15 cellular contexts compared by ENCODE assay signal in the genomic region with DNA sequence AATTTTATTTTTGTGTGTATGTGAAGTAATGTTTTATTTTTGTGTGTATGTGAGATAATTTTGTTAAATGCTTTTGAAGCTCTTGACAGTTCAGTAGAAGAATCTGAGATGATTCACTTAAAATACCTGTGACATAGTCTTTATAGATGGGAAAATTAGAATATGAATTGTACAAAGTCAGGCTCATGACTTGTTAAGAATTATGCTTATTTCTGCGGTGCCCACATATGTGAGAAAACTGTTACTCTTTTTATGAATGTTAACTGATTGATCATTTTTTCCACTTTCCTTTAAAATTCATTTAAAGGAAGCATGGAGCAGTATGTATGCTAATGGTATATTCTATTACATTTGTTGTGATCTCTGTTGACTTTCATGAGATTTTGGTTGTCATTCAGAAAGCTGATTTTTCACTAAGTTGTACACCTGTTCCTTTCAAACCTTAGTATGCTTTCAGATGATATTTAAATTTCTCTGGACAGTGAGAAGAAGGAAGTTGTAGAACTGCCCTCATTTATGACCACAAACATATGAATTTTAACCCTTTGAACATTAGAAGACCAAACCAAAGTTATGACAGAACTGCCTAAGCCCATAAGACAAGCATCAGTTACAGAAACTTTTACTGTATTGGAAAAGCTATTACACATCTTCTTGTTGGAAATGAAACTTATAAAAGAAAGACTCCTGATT.
A peak's percentile ranks its signal among the peaks of the same experiment; 100 is the strongest.
DNase-seq lines count a peak whose midpoint lies in the region; ATAC-seq, FAIRE-seq and TF ChIP-seq lines count a peak whose summit lies in the region.
"Had no signal": no experiment of that assay in that cellular context is flagged by ENCODE, and none has a peak within 500 bp of the region (broad histone marks: within the 10 kb centered on the region; RNA-seq: fewer than 3 reads in every experiment).

No MANE protein-coding gene starts in this region.

- DNase-seq in WERI-Rb-1 = no peak
- DNase-seq in HTR-8/SVneo (ENCODE audit: insufficient read length, low spot score) = no peak
- DNase-seq in RWPE1 (ENCODE audit: low spot score) = no peak
- no peak for DNase-seq in NCI-H2196 treated with DMSO at 0.1 percent for 48 hours (lab: John Stamatoyannopoulos, UW; ENCODE audit: unreplicated experiment)
- DNase-seq: esophagus squamous epithelium; IMR-90; NCI-H345; stimulated activated CD4-positive, alpha-beta T cell treated with anti-CD3 and anti-CD28 coated beads, Interleukin-1b, Interleukin-23, amount 100 ng/mL, for 48 hours; SW 1271 had no signal

- H3K4me3 ChIP-seq in DOHH2 (ENCODE audit: low read length) (peak overlapping the region; percentile 75), WERI-Rb-1 (ENCODE audit: low read depth, low read length) (no peak overlapping the region)
- H3K4me3 ChIP-seq: cardiac muscle cell, esophagus squamous epithelium had no signal

- peaks cover 53% of the 10 kb centered on the region for H3K4me1 ChIP-seq in DOHH2 (ENCODE audit: control insufficient read depth, low read length)

- POLR2A ChIA-PET in RWPE1 (lab: Yijun Ruan, JAX; ENCODE audit: low non-redundant PET) = no interaction called here

- peak; percentile 38 for ATAC-seq in GM18909 (IDR thresholded peaks at IDR 0.05; ENCODE audit: poor library complexity, unreplicated experiment)
- peak; percentile 28 for ATAC-seq in HG02938 (IDR thresholded peaks at IDR 0.05; ENCODE audit: unreplicated experiment)

- H3K9me2 ChIP-seq in DOHH2 (replicated peaks; ENCODE audit: control insufficient read depth, low read length) = no peaks in the 10 kb centered on the region

- H3K9me3 ChIP-seq in DOHH2 (ENCODE audit: control insufficient read depth, insufficient read depth, low read length) = no peaks in the 10 kb centered on the region
- H3K9me3 ChIP-seq in WERI-Rb-1 (ENCODE audit: severe bottlenecking) = no peaks in the 10 kb centered on the region
- H3K9me3 ChIP-seq: esophagus squamous epithelium had no signal

- CTCF ChIA-PET in RWPE1 (lab: Yijun Ruan, JAX) = interaction anchor here (0.6 kb wide), 2 partner anchors 127 to 1620 kb away, joined by 3 to 4 read pairs; no protein-coding TSS in a partner anchor

- H3K27me3 ChIP-seq in DOHH2 (ENCODE audit: control insufficient read depth, low read length) (no peaks in the 10 kb centered on the region), WERI-Rb-1 (ENCODE audit: insufficient read depth, low read depth, severe bottlenecking) (no peaks in the 10 kb centered on the region)
- H3K27me3 ChIP-seq: cardiac muscle cell, esophagus squamous epithelium had no signal

- no peaks in the 10 kb centered on the region for H4K20me1 ChIP-seq in DOHH2 (ENCODE audit: control insufficient read depth, insufficient read depth, low read depth, low read length)

- no peak for TF ChIP-seq CTCF in DOHH2 (IDR thresholded peaks at IDR 0.05; ENCODE audit: low read depth, low read length, poor library complexity, severe bottlenecking)
- TF ChIP-seq CTCF in WERI-Rb-1 (IDR thresholded peaks at IDR 0.05; ENCODE audit: low read depth, low read length) = no peak
- no peak for TF ChIP-seq CTCF in RWPE1 (conservative IDR thresholded peaks at IDR 0.05; ENCODE audit: low read depth)

- H3K36me3 ChIP-seq in DOHH2 (ENCODE audit: control insufficient read depth, low read length) (peaks cover 46% of the 10 kb centered on the region), WERI-Rb-1 (no peaks in the 10 kb centered on the region)
- H3K36me3 ChIP-seq: cardiac muscle cell, esophagus squamous epithelium had no signal

- H3K27ac ChIP-seq in DOHH2 (ENCODE audit: low read depth, low read length) (peak overlapping the region; percentile 100), WERI-Rb-1 (no peak overlapping the region), RWPE1 (no peak overlapping the region)
- H3K27ac ChIP-seq: C4-2B, cardiac muscle cell, esophagus squamous epithelium had no signal

- peaks cover 65% of the 10 kb centered on the region for H3K79me2 ChIP-seq in DOHH2 (ENCODE audit: control insufficient read depth, low read length)

- peaks cover 42% of the 10 kb centered on the region for H3F3A ChIP-seq in DOHH2 (ENCODE audit: control insufficient read depth, insufficient read depth)

- no peak for FAIRE-seq in HTR-8/SVneo (lab: Jason Lieb, UNC)

- 0 out of 2 replicates have a peak, but pooled peaks have one; percentile 24 for TF ChIP-seq POLR2A in Raji (IDR thresholded peaks at IDR 0.05; ENCODE audit: insufficient read depth, low read depth, low read length)

- H3K4me2 ChIP-seq in DOHH2 (ENCODE audit: low read length) = peak overlapping the region; percentile 77
